8 cellular contexts compared by ENCODE assay signal in genomic region chr19:38932425-38933179, GRCh38. TPM values are rescaled to one million over a fixed set of nuclear protein-coding genes. Genes with fewer than 3 reads are reported as not detected.
DNase-seq lines count a peak whose midpoint lies in the region; ATAC-seq and TF ChIP-seq lines count a peak whose summit lies in the region.

No MANE protein-coding gene starts in this region.

- in situ Hi-C loops in astrocyte of the spinal cord (cut with HindIII; ENCODE audit: low sequenced_read_pairs): no loop called here

- DNase-seq in heart left ventricle: no peak
- no peak for DNase-seq in left cardiac atrium
- DNase-seq in NCI-H2227 (lab: John Stamatoyannopoulos, UW; ENCODE audit: unreplicated experiment): peak; percentile 73
- DNase-seq in astrocyte of the spinal cord (ENCODE audit: low read depth, low spot score): peak; percentile 32
- peak; percentile 56 for DNase-seq in myocyte (ENCODE audit: low read depth)
- no peak for DNase-seq in NK-92 (lab: John Stamatoyannopoulos, UW; ENCODE audit: unreplicated experiment)
- no peak for DNase-seq in activated CD8-positive, alpha-beta memory T cell treated with anti-CD3 and anti-CD28 coated beads, Interleukin-2, amount 50 U/mL, for 48 hours

- intact Hi-C loops in heart left ventricle (cut with DNase I) (loop anchor here in 9 of 10 donors (5.0 to 10.0 kb wide), 13 partner anchors 80 to 538 kb away; partner anchors contain the start of genes EIF3K (in 3 of the 9), MAP4K1 (in 3 of the 9) and FAM98C (in 2 of the 9)), left cardiac atrium (cut with DNase I) (no loop called here)

- H3K36me3 ChIP-seq in heart left ventricle: peaks cover 0 to 15% (median 11%) of the 10 kb centered on the region in 9 donors

- 88 to 93% (median 91%) methylated on average over 29 of the region's 29 CpGs for WGBS in heart left ventricle, 4 donors

- ATAC-seq in heart left ventricle: no peak
- no peak for ATAC-seq in left cardiac atrium
- ATAC-seq in GM18870 (IDR thresholded peaks at IDR 0.05; ENCODE audit: unreplicated experiment): no peak

- H3K27me3 ChIP-seq in heart left ventricle: no peaks in the 10 kb centered on the region

- TF ChIP-seq CTCF in heart left ventricle (IDR thresholded peaks at IDR 0.05): peak; percentile 11 to 46 (median 26)
- peak; percentile 39 for TF ChIP-seq CTCF in astrocyte of the spinal cord (IDR thresholded peaks at IDR 0.05; ENCODE audit: low read depth, low read length)

- peaks cover 4 to 43% (median 23%) of the 10 kb centered on the region in 12 donors for H3K4me1 ChIP-seq in heart left ventricle

- H3K27ac ChIP-seq in heart left ventricle: no peak overlapping the region

- H3K4me3 ChIP-seq in heart left ventricle: peak overlapping the region in 2 of 12 donors; percentile 66 to 72
- no peak overlapping the region for H3K4me3 ChIP-seq in astrocyte of the spinal cord (ENCODE audit: low read depth, low read length)

- H3K9me3 ChIP-seq in heart left ventricle: peaks cover 0 to 11% (median 0%) of the 10 kb centered on the region in 12 donors

- no peak for TF ChIP-seq POLR2A in heart left ventricle (IDR thresholded peaks at IDR 0.05)

RNA-seq across cellular contexts. Expression of gene MRPS12, which starts 1.9 kb away (rescaled TPM):
- total RNA-seq in heart left ventricle (10 to 100 TPM; 45.7 to 67.9 (median 52.6) TPM), left cardiac atrium (10 to 100 TPM; 56.2 to 69.0 TPM), myocyte (57.9 and 58.3 TPM in 2 replicates)
- polyA plus RNA-seq in heart left ventricle: 100 to 1,000 TPM in 1 of 2 donors, 10 to 100 TPM in 1; 54.4 to 115 TPM
- polyA plus RNA-seq in myocyte (2012): 43.5 TPM

RNA-seq across cellular contexts. Expression of gene SARS2, which starts 2.0 kb away (rescaled TPM):
- 10 to 100 TPM in 8 of 9 donors, 1 to 10 TPM in 1; 9.0 to 29.1 (median 16.7) TPM for total RNA-seq in heart left ventricle
- 10 to 100 TPM in 1 of 2 donors, 1 to 10 TPM in 1; 10.0 to 26.4 TPM for polyA plus RNA-seq in heart left ventricle
- total RNA-seq in left cardiac atrium: 10 to 100 TPM in 1 of 2 donors, 1 to 10 TPM in 1; 9.5 to 17.7 TPM
- 34.6 and 42.8 TPM in 2 replicates for total RNA-seq in myocyte
- 22.7 TPM for polyA plus RNA-seq in myocyte (2012)

RNA-seq across cellular contexts. Expression of gene CCER2, which starts 20.6 kb away (rescaled TPM):
- total RNA-seq in heart left ventricle (under 1 TPM in 2 of 9 donors, not detected in 7; 0.35 to 0.58 TPM), left cardiac atrium (not detected), myocyte (0.51 and 0.94 TPM in 2 replicates)
- polyA plus RNA-seq in heart left ventricle: under 1 TPM in 1 of 2 donors, not detected in 1; 0.42 TPM
- 0.96 TPM for polyA plus RNA-seq in myocyte (2012)

RNA-seq across cellular contexts. Expression of gene NFKBIB, which starts 32.8 kb away (rescaled TPM):
- 10 to 100 TPM; 17.2 to 38.6 (median 22.2) TPM for total RNA-seq in heart left ventricle
- polyA plus RNA-seq in heart left ventricle: 10 to 100 TPM; 35.0 to 90.4 TPM
- total RNA-seq in left cardiac atrium: 10 to 100 TPM; 17.9 to 23.0 TPM
- total RNA-seq in myocyte: 26.1 and 38.5 TPM in 2 replicates
- 26.7 TPM for polyA plus RNA-seq in myocyte (2012)

RNA-seq across cellular contexts. Expression of gene SIRT2, which starts 33.2 kb away (rescaled TPM):
- total RNA-seq in heart left ventricle: 100 to 1,000 TPM in 2 of 9 donors, 10 to 100 TPM in 7; 58.3 to 158 (median 62.4) TPM
- polyA plus RNA-seq in heart left ventricle: 100 to 1,000 TPM in 1 of 2 donors, 10 to 100 TPM in 1; 51.0 to 104 TPM
- total RNA-seq in left cardiac atrium: 10 to 100 TPM; 63.3 to 92.1 TPM
- total RNA-seq in myocyte: 1,616 and 2,451 TPM in 2 replicates
- 347 TPM for polyA plus RNA-seq in myocyte (2012)

Comparison
In these comparisons a context has a peak if more than half of its experiments do, and no peak if none do; other contexts are left out.
1. intact Hi-C loops: an anchor here in heart left ventricle (5.0 to 10.0 kb wide); none called in left cardiac atrium.
2. DNase-seq: peak in NCI-H2227 (single experiment), astrocyte of the spinal cord (single experiment) and myocyte (single experiment); none in heart left ventricle (0 of 5), left cardiac atrium (single experiment), NK-92 (single experiment) and activated CD8-positive, alpha-beta memory T cell treated with anti-CD3 and anti-CD28 coated beads, Interleukin-2, amount 50 U/mL, for 48 hours (single experiment).